ENCODE assay signal across 17 cellular contexts in the genomic region with DNA sequence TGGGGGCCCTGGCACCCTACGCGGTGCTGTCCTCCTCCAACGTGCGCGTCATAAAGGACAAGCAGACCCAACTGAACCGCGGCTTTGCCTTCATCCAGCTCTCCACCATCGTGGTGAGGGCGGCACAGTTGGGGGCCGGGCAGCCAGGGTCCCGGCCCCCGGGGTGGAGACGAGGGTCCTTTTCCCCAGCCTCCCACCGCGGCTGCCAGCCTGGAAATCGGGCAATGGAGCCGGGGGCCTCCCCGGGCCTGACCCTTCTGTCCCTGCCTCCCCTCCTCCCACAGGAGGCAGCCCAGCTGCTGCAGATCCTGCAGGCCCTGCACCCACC. TPM values are rescaled to one million over a fixed set of nuclear protein-coding genes. Genes with fewer than 3 reads are reported as not detected.
DNase-seq lines count a peak whose midpoint lies in the region; ATAC-seq, FAIRE-seq and TF ChIP-seq lines count a peak whose summit lies in the region.
"Had no signal": no experiment of that assay in that cellular context is flagged by ENCODE, and none has a peak within 500 bp of the region (broad histone marks: within the 10 kb centered on the region; RNA-seq: fewer than 3 reads in every experiment).

No MANE protein-coding gene starts in this region.

- no peak overlapping the region for H2AFZ ChIP-seq in K562 (ENCODE audit: low read depth, low read length)

- H4K20me1 ChIP-seq in K562 (replicated peaks; ENCODE audit: control insufficient read depth, insufficient read depth, low read length): peaks cover 4% of the 10 kb centered on the region; the same call in 1 of the 2 replicates

- no peaks in the 10 kb centered on the region for H3K27me3 Mint-ChIP-seq in T-helper 17 cell
- H3K27me3 Mint-ChIP-seq: CD4-positive, alpha-beta T cell had no signal

- POLR2A ChIA-PET in K562 (lab: Yijun Ruan, JAX): interaction anchor here (0.9 kb wide), 1 partner anchor 9 kb away, joined by 3 read pairs; no protein-coding TSS in a partner anchor

- H3K4me2 ChIP-seq in K562 (ENCODE audit: insufficient read depth, low read length): no peak overlapping the region

- ATAC-seq in T-helper 17 cell (no peak), K562 (no peak), gastrocnemius medialis (no peak), GM21786 (IDR thresholded peaks at IDR 0.05; ENCODE audit: unreplicated experiment) (no peak)

- peak overlapping the region; percentile 61 for H3K27ac Mint-ChIP-seq in T-helper 17 cell
- H3K27ac Mint-ChIP-seq: CD4-positive, alpha-beta T cell had no signal

- no peaks in the 10 kb centered on the region for H3K9me3 ChIP-seq in T-helper 17 cell (ENCODE audit: control insufficient read depth, low read length, poor library complexity, severe bottlenecking)
- H3K9me3 ChIP-seq in K562 (replicated peaks; ENCODE audit: control insufficient read depth, insufficient read depth, low read depth, low read length): no peaks in the 10 kb centered on the region
- no peaks in the 10 kb centered on the region for H3K9me3 ChIP-seq in right atrium auricular region
- no peaks in the 10 kb centered on the region for H3K9me3 ChIP-seq in gastrocnemius medialis
- H3K9me3 ChIP-seq: BE2C, SJCRH30 had no signal

- H3K4me1 Mint-ChIP-seq in T-helper 17 cell: no peaks in the 10 kb centered on the region

- in situ Hi-C loops in K562 (cut with MboI) (no loop called here), gastrocnemius medialis (cut with MboI; ENCODE audit: low sequenced_read_pairs in 4 of 4) (loop anchor here in 1 of 4 donors (25.0 kb wide), 1 partner anchor 182 kb away; the partner anchor contains the start of gene ZNF157)

- no peak overlapping the region for H3K9ac ChIP-seq in K562 (ENCODE audit: insufficient read depth in 1 of 2, low read depth in 2 of 2, low read length in 2 of 2)

- TF ChIP-seq CTCF in K562 (IDR thresholded peaks at IDR 0.05 in 2 of 3, conservative IDR thresholded peaks at IDR 0.05 in 1 of 3; ENCODE audit: insufficient read depth in 2 of 3, low read depth in 1 of 3, low read length in 3 of 3) (no peak), right atrium auricular region (IDR thresholded peaks at IDR 0.05) (no peak), gastrocnemius medialis (IDR thresholded peaks at IDR 0.05 in 4 of 5, conservative IDR thresholded peaks at IDR 0.05 in 1 of 5) (no peak)

- H3K9me1 ChIP-seq in K562 (ENCODE audit: control insufficient read depth, insufficient read depth, low read length): no peaks in the 10 kb centered on the region

- no peaks in the 10 kb centered on the region for H3K4me1 ChIP-seq in K562 (replicated peaks in 1 of 2; ENCODE audit: control insufficient read depth in 2 of 2, insufficient read depth in 2 of 2, low read length in 2 of 2)
- H3K4me1 ChIP-seq in right atrium auricular region: peaks cover 0 to 10% of the 10 kb centered on the region in 2 donors
- no peaks in the 10 kb centered on the region for H3K4me1 ChIP-seq in gastrocnemius medialis
- H3K4me1 ChIP-seq: BE2C, SJCRH30 had no signal

- no peak for TF ChIP-seq POLR2A in K562 (conservative IDR thresholded peaks at IDR 0.05)
- no peak for TF ChIP-seq POLR2A in gastrocnemius medialis (IDR thresholded peaks at IDR 0.05)

- H3K4me3 ChIP-seq in K562 (no peak overlapping the region), right atrium auricular region (no peak overlapping the region), gastrocnemius medialis (no peak overlapping the region)
- H3K4me3 ChIP-seq: SJCRH30 had no signal

- no TSS peak for BruUV-seq in K562 (replicated peaks; lab: Mats Ljungman, UMichigan)

- CTCF ChIA-PET in K562 (lab: Yijun Ruan, JAX; ENCODE audit: low intra/inter-chr PET ratio): no interaction called here

- FAIRE-seq in K562 (lab: Jason Lieb, UNC): no peak
- FAIRE-seq: GM19239 had no signal

- 98% methylated on average over 9 of the region's 18 CpGs for WGBS in K562 (ENCODE audit: insufficient coverage, low coverage, missing lambda C conversion rate)

- DNase-seq in T-helper 17 cell: no peak
- no peak for DNase-seq in K562 (ENCODE audit: extremely low read depth in 1 of 4, low spot score in 3 of 4)
- DNase-seq in right atrium auricular region (ENCODE audit: low spot score): no peak
- no peak for DNase-seq in gastrocnemius medialis
- no peak for DNase-seq in activated CD8-positive, alpha-beta memory T cell treated with anti-CD3 and anti-CD28 coated beads for 24 hours
- no peak for DNase-seq in NOMO-1 treated with DMSO at 0.1 percent for 48 hours (lab: John Stamatoyannopoulos, UW; ENCODE audit: unreplicated experiment)
- no peak for DNase-seq in NCI-H1048 (lab: John Stamatoyannopoulos, UW)
- DNase-seq: BE2C; CD4-positive, alpha-beta T cell; DMS53; HCEC 1CT; NCI-H1417; NCI-H1930; NCI-H526 treated with DMSO at 0.1 percent for 48 hours; SJCRH30 had no signal

- H3K36me3 ChIP-seq in K562 (ENCODE audit: control insufficient read depth, insufficient read depth, low read length): peaks cover 80% of the 10 kb centered on the region; the same call in 2 of the 3 replicates
- H3K36me3 ChIP-seq in right atrium auricular region: peaks cover 61% of the 10 kb centered on the region
- peaks cover 0 to 39% of the 10 kb centered on the region in 2 donors for H3K36me3 ChIP-seq in gastrocnemius medialis
- H3K36me3 ChIP-seq: SJCRH30 had no signal

- H3K36me3 Mint-ChIP-seq in T-helper 17 cell (ENCODE audit: low read depth): peaks cover 10% of the 10 kb centered on the region

- no peak for TF ChIP-seq RAD21 in K562 (CRISPR knock-in tag; conservative IDR thresholded peaks at IDR 0.05 in 1 of 2, IDR thresholded peaks at IDR 0.05 in 1 of 2)

- intact Hi-C loops in K562 (cut with micrococcal nuclease) (no loop called here), gastrocnemius medialis (cut with DNase I; ENCODE audit: low total_unique reads) (no loop called here)

- no peak overlapping the region for H3K27ac ChIP-seq in K562 (ENCODE audit: extremely low read depth, low read depth, low read length)
- peak overlapping the region; percentile 52 to 63 for H3K27ac ChIP-seq in right atrium auricular region
- peak overlapping the region; percentile 49 to 77 (median 70) for H3K27ac ChIP-seq in gastrocnemius medialis
- H3K27ac ChIP-seq: SJCRH30 had no signal

- H3K4me3 Mint-ChIP-seq in T-helper 17 cell: no peak overlapping the region
- H3K4me3 Mint-ChIP-seq: CD4-positive, alpha-beta T cell had no signal

- H3K27me3 ChIP-seq in K562 (ENCODE audit: control insufficient read depth in 2 of 2, insufficient read depth in 2 of 2, low read length in 2 of 2) (no peaks in the 10 kb centered on the region), right atrium auricular region (no peaks in the 10 kb centered on the region), gastrocnemius medialis (no peaks in the 10 kb centered on the region)
- H3K27me3 ChIP-seq: BE2C, SJCRH30 had no signal

- H3K79me2 ChIP-seq in K562 (ENCODE audit: control insufficient read depth, insufficient read depth, low read length): no peaks in the 10 kb centered on the region

- no peak for TF ChIP-seq EP300 in K562 (IDR thresholded peaks at IDR 0.05; ENCODE audit: low read length)

RNA-seq across cellular contexts. Expression of gene UBA1, which starts 13.7 kb away (rescaled TPM):
- total RNA-seq in T-helper 17 cell (100 to 1,000 TPM; 109 to 112 TPM), K562 (2014; rRNA removed) (96.0 and 125 TPM in 2 replicates), K562 (2014; rRNA removed; fragmentation: Illumina TruSeq; extraction: Trizol) (28.0 and 32.5 TPM in 2 replicates), K562 (2015; rRNA removed; fragmentation: Illumina TruSeq; extraction: Trizol) (52.2 and 57.8 TPM in 2 replicates), K562 (2021) (174 TPM in 2 replicates), right atrium auricular region (100 to 1,000 TPM; 102 to 136 TPM), gastrocnemius medialis (100 to 1,000 TPM; 113 to 181 (median 162) TPM)
- 100 and 166 TPM in 2 replicates for total RNA-seq in K562 (2011; cell fraction: chromatin; rRNA removed; ENCODE audit: low replicate concordance)
- 84.0 and 85.6 TPM in 2 replicates for total RNA-seq in K562 (2011; cell fraction: nucleolus; rRNA removed)
- total RNA-seq in K562 (2011; cell fraction: nucleoplasm; rRNA removed): 103 and 130 TPM in 2 replicates
- polyA plus RNA-seq in K562 (2011; rRNA removed) (93.6 and 129 TPM in 2 replicates), K562 (2014; fragmentation: Illumina TruSeq; extraction: Trizol) (130 and 136 TPM in 2 replicates), K562 (2014; fragmentation: Nextera tagmentation; extraction: Ambion mirVana) (10 to 100 TPM; 32.0 to 40.1 TPM), K562 (2014; rRNA removed) (103 and 109 TPM in 2 replicates)
- 107 and 204 TPM in 2 replicates for polyA plus RNA-seq in K562 (2011; cell fraction: cytosol; rRNA removed)
- 107 and 144 TPM in 2 replicates for polyA plus RNA-seq in K562 (2011; cell fraction: nucleus; rRNA removed)
- 139 and 174 TPM in 2 replicates for polyA plus RNA-seq in K562 (2012)
- polyA minus RNA-seq in K562 (2011; rRNA and poly(A)+ RNA removed): 91.5 and 109 TPM in 2 replicates
- polyA minus RNA-seq in K562 (2011; cell fraction: cytosol; rRNA and poly(A)+ RNA removed): 93.2 and 101 TPM in 2 replicates
- polyA minus RNA-seq in K562 (2011; cell fraction: nucleus; rRNA and poly(A)+ RNA removed): 27.5 and 38.9 TPM in 2 replicates

RNA-seq across cellular contexts. Expression of gene RBM10, which starts 34.9 kb away (rescaled TPM):
- total RNA-seq in T-helper 17 cell (10 to 100 TPM; 33.0 to 36.5 TPM), K562 (2014; rRNA removed) (46.0 and 62.7 TPM in 2 replicates), K562 (2014; rRNA removed; fragmentation: Illumina TruSeq; extraction: Trizol) (13.1 and 16.4 TPM in 2 replicates), K562 (2015; rRNA removed; fragmentation: Illumina TruSeq; extraction: Trizol) (33.1 and 35.2 TPM in 2 replicates), K562 (2021) (58.7 and 61.7 TPM in 2 replicates), right atrium auricular region (10 to 100 TPM; 22.1 to 32.1 TPM), gastrocnemius medialis (10 to 100 TPM; 18.7 to 49.3 (median 23.5) TPM)
- total RNA-seq in K562 (2011; cell fraction: chromatin; rRNA removed; ENCODE audit: low replicate concordance): 19.7 and 48.8 TPM in 2 replicates
- total RNA-seq in K562 (2011; cell fraction: nucleolus; rRNA removed): 34.1 and 39.4 TPM in 2 replicates
- 16.6 and 23.2 TPM in 2 replicates for total RNA-seq in K562 (2011; cell fraction: nucleoplasm; rRNA removed)
- polyA plus RNA-seq in K562 (2011; rRNA removed) (14.8 and 21.9 TPM in 2 replicates), K562 (2014; fragmentation: Illumina TruSeq; extraction: Trizol) (31.5 and 46.3 TPM in 2 replicates), K562 (2014; fragmentation: Nextera tagmentation; extraction: Ambion mirVana) (1 to 10 TPM; 1.1 to 1.7 TPM), K562 (2014; rRNA removed) (35.6 and 37.8 TPM in 2 replicates)
- 22.9 and 36.9 TPM in 2 replicates for polyA plus RNA-seq in K562 (2011; cell fraction: cytosol; rRNA removed)
- polyA plus RNA-seq in K562 (2011; cell fraction: nucleus; rRNA removed): 52.5 and 71.2 TPM in 2 replicates
- polyA plus RNA-seq in K562 (2012): 40.7 and 44.4 TPM in 2 replicates
- polyA minus RNA-seq in K562 (2011; rRNA and poly(A)+ RNA removed): 12.3 and 14.7 TPM in 2 replicates
- polyA minus RNA-seq in K562 (2011; cell fraction: cytosol; rRNA and poly(A)+ RNA removed): 27.4 and 41.7 TPM in 2 replicates
- polyA minus RNA-seq in K562 (2011; cell fraction: nucleus; rRNA and poly(A)+ RNA removed): 14.8 and 16.9 TPM in 2 replicates

RNA-seq across cellular contexts. Expression of gene NDUFB11, which starts 35.4 kb away (rescaled TPM):
- total RNA-seq in T-helper 17 cell (10 to 100 TPM; 55.4 to 55.6 TPM), K562 (2014; rRNA removed) (269 and 323 TPM in 2 replicates), K562 (2014; rRNA removed; fragmentation: Illumina TruSeq; extraction: Trizol) (66.0 and 86.8 TPM in 2 replicates), K562 (2015; rRNA removed; fragmentation: Illumina TruSeq; extraction: Trizol) (114 and 138 TPM in 2 replicates), K562 (2021) (155 and 165 TPM in 2 replicates), right atrium auricular region (100 to 1,000 TPM; 113 to 120 TPM), gastrocnemius medialis (100 to 1,000 TPM; 105 to 172 (median 168) TPM)
- total RNA-seq in K562 (2011; cell fraction: chromatin; rRNA removed; ENCODE audit: low replicate concordance): 11.5 and 28.0 TPM in 2 replicates
- 97.4 and 105 TPM in 2 replicates for total RNA-seq in K562 (2011; cell fraction: nucleolus; rRNA removed)
- 50.7 and 57.9 TPM in 2 replicates for total RNA-seq in K562 (2011; cell fraction: nucleoplasm; rRNA removed)
- polyA plus RNA-seq in K562 (2011; rRNA removed) (67.4 and 95.1 TPM in 2 replicates), K562 (2014; fragmentation: Illumina TruSeq; extraction: Trizol) (71.5 and 114 TPM in 2 replicates), K562 (2014; fragmentation: Nextera tagmentation; extraction: Ambion mirVana) (10 to 100 TPM; 20.9 to 48.3 TPM), K562 (2014; rRNA removed) (176 and 220 TPM in 2 replicates)
- polyA plus RNA-seq in K562 (2011; cell fraction: cytosol; rRNA removed): 123 and 167 TPM in 2 replicates
- 43.4 and 47.8 TPM in 2 replicates for polyA plus RNA-seq in K562 (2011; cell fraction: nucleus; rRNA removed)
- 134 and 148 TPM in 2 replicates for polyA plus RNA-seq in K562 (2012)
- 57.2 and 61.3 TPM in 2 replicates for polyA minus RNA-seq in K562 (2011; rRNA and poly(A)+ RNA removed)
- 44.3 and 47.8 TPM in 2 replicates for polyA minus RNA-seq in K562 (2011; cell fraction: cytosol; rRNA and poly(A)+ RNA removed)
- 10.2 and 18.4 TPM in 2 replicates for polyA minus RNA-seq in K562 (2011; cell fraction: nucleus; rRNA and poly(A)+ RNA removed)

RNA-seq across cellular contexts. Expression of gene CDK16, which starts 38.6 kb away (rescaled TPM):
- total RNA-seq in T-helper 17 cell (100 to 1,000 TPM; 123 to 145 TPM), K562 (2014; rRNA removed) (50.7 and 68.5 TPM in 2 replicates), K562 (2014; rRNA removed; fragmentation: Illumina TruSeq; extraction: Trizol) (34.9 and 45.4 TPM in 2 replicates), K562 (2015; rRNA removed; fragmentation: Illumina TruSeq; extraction: Trizol) (57.5 and 60.7 TPM in 2 replicates), K562 (2021) (89.4 and 97.2 TPM in 2 replicates), right atrium auricular region (100 to 1,000 TPM; 128 to 140 TPM), gastrocnemius medialis (100 to 1,000 TPM; 124 to 208 (median 178) TPM)
- 89.8 and 211 TPM in 2 replicates for total RNA-seq in K562 (2011; cell fraction: chromatin; rRNA removed; ENCODE audit: low replicate concordance)
- 119 and 125 TPM in 2 replicates for total RNA-seq in K562 (2011; cell fraction: nucleolus; rRNA removed)
- total RNA-seq in K562 (2011; cell fraction: nucleoplasm; rRNA removed): 113 and 130 TPM in 2 replicates
- polyA plus RNA-seq in K562 (2011; rRNA removed) (78.1 and 104 TPM in 2 replicates), K562 (2014; fragmentation: Illumina TruSeq; extraction: Trizol) (86.0 and 104 TPM in 2 replicates), K562 (2014; fragmentation: Nextera tagmentation; extraction: Ambion mirVana) (1 to 10 TPM; 3.9 to 5.4 TPM), K562 (2014; rRNA removed) (79.7 and 90.9 TPM in 2 replicates)
- 134 and 154 TPM in 2 replicates for polyA plus RNA-seq in K562 (2011; cell fraction: cytosol; rRNA removed)
- 448 and 526 TPM in 2 replicates for polyA plus RNA-seq in K562 (2011; cell fraction: nucleus; rRNA removed)
- 84.2 and 89.4 TPM in 2 replicates for polyA plus RNA-seq in K562 (2012)
- polyA minus RNA-seq in K562 (2011; rRNA and poly(A)+ RNA removed): 61.2 and 77.6 TPM in 2 replicates
- 72.5 and 107 TPM in 2 replicates for polyA minus RNA-seq in K562 (2011; cell fraction: cytosol; rRNA and poly(A)+ RNA removed)
- 63.5 and 70.4 TPM in 2 replicates for polyA minus RNA-seq in K562 (2011; cell fraction: nucleus; rRNA and poly(A)+ RNA removed)

RNA-seq across cellular contexts. Expression of gene USP11, which starts 52.9 kb away (rescaled TPM):
- total RNA-seq in T-helper 17 cell (10 to 100 TPM; 42.0 to 42.9 TPM), K562 (2014; rRNA removed) (13.8 and 15.1 TPM in 2 replicates), K562 (2014; rRNA removed; fragmentation: Illumina TruSeq; extraction: Trizol) (8.4 and 9.0 TPM in 2 replicates), K562 (2015; rRNA removed; fragmentation: Illumina TruSeq; extraction: Trizol) (11.7 and 11.9 TPM in 2 replicates), K562 (2021) (27.4 and 29.0 TPM in 2 replicates), right atrium auricular region (10 to 100 TPM; 35.2 to 63.6 TPM), gastrocnemius medialis (10 to 100 TPM; 17.0 to 35.3 (median 25.0) TPM)
- 40.9 and 111 TPM in 2 replicates for total RNA-seq in K562 (2011; cell fraction: chromatin; rRNA removed; ENCODE audit: low replicate concordance)
- 39.0 and 45.0 TPM in 2 replicates for total RNA-seq in K562 (2011; cell fraction: nucleolus; rRNA removed)
- 38.4 and 40.7 TPM in 2 replicates for total RNA-seq in K562 (2011; cell fraction: nucleoplasm; rRNA removed)
- polyA plus RNA-seq in K562 (2011; rRNA removed) (9.2 and 20.7 TPM in 2 replicates), K562 (2014; fragmentation: Illumina TruSeq; extraction: Trizol) (18.4 and 21.3 TPM in 2 replicates), K562 (2014; fragmentation: Nextera tagmentation; extraction: Ambion mirVana) (1 to 10 TPM; 2.5 to 5.0 TPM), K562 (2014; rRNA removed) (10.1 and 12.1 TPM in 2 replicates)
- 7.9 and 11.2 TPM in 2 replicates for polyA plus RNA-seq in K562 (2011; cell fraction: cytosol; rRNA removed)
- polyA plus RNA-seq in K562 (2011; cell fraction: nucleus; rRNA removed): 62.9 and 72.4 TPM in 2 replicates
- 32.1 and 37.3 TPM in 2 replicates for polyA plus RNA-seq in K562 (2012)
- 26.8 and 31.8 TPM in 2 replicates for polyA minus RNA-seq in K562 (2011; rRNA and poly(A)+ RNA removed)
- 22.3 and 32.7 TPM in 2 replicates for polyA minus RNA-seq in K562 (2011; cell fraction: cytosol; rRNA and poly(A)+ RNA removed)
- 24.2 and 33.0 TPM in 2 replicates for polyA minus RNA-seq in K562 (2011; cell fraction: nucleus; rRNA and poly(A)+ RNA removed)
